28 cellular contexts compared by ENCODE assay signal in the genomic region with DNA sequence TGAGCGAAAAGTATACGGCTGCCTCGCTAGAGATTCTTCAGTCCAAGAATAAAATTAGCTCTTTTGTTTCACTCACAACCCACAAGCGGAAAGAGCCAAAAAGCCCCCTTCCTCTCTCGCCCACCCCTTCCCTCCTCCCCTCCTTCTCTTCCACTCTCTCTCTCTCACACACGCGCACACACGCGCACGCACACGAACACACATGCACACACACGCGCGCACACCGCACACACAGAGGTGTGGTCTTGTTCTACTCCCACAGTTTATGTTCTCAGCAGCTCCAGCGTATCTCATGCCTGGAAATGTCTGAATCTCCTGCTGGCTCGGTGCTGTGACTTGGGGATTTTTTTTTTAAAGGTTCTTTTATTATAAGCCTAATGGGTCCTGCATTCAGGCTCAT.
DNase-seq lines count a peak whose midpoint lies in the region; ATAC-seq lines count a peak whose summit lies in the region.
"Had no signal": no experiment of that assay in that cellular context is flagged by ENCODE, and none has a peak within 500 bp of the region (broad histone marks: within the 10 kb centered on the region; RNA-seq: fewer than 3 reads in every experiment).

No MANE protein-coding gene starts in this region.

- no peaks in the 10 kb centered on the region for H3K79me1 ChIP-seq in neuronal stem cell (ENCODE audit: low read depth, low read length)

- H3K4ac ChIP-seq in neuronal stem cell (ENCODE audit: low read length) = no peak overlapping the region

- H3K9ac ChIP-seq in neuronal stem cell (ENCODE audit: low read depth, low read length, poor library complexity) = no peak overlapping the region

- no peak overlapping the region for H3K14ac ChIP-seq in neuronal stem cell (ENCODE audit: low read length)

- in situ Hi-C loops in HAP-1 (cut with MboI; ENCODE audit: low sequenced_read_pairs) = no loop called here

- H2BK120ac ChIP-seq in neuronal stem cell (ENCODE audit: low read depth, low read length) = no peak overlapping the region

- H3K4me3 Mint-ChIP-seq in activated T-cell treated with anti-CD3 and anti-CD28 coated beads, Interleukin-2, amount 50 U/mL, for 4 hours = peak overlapping the region; percentile 12
- peak overlapping the region in 5 of 8 donors; percentile 4 to 63 (median 27) for H3K4me3 Mint-ChIP-seq in CD4-positive, alpha-beta memory T cell
- peak overlapping the region; percentile 40 for H3K4me3 Mint-ChIP-seq in activated naive CD8-positive, alpha-beta T cell treated with anti-CD3 and anti-CD28 coated beads, Interleukin-2, amount 50 U/mL, for 24 hours
- H3K4me3 Mint-ChIP-seq: HFFc6 had no signal

- H3K9me3 Mint-ChIP-seq in activated T-cell treated with anti-CD3 and anti-CD28 coated beads, Interleukin-2, amount 50 U/mL, for 4 hours = no peaks in the 10 kb centered on the region
- H3K9me3 Mint-ChIP-seq in CD4-positive, alpha-beta memory T cell = no peaks in the 10 kb centered on the region
- H3K9me3 Mint-ChIP-seq in activated naive CD8-positive, alpha-beta T cell treated with anti-CD3 and anti-CD28 coated beads, Interleukin-2, amount 50 U/mL, for 24 hours = no peaks in the 10 kb centered on the region
- H3K9me3 Mint-ChIP-seq: T-cell had no signal

- H2BK5ac ChIP-seq in neuronal stem cell (ENCODE audit: low read length) = no peak overlapping the region

- H4K91ac ChIP-seq in neuronal stem cell (ENCODE audit: low read depth, low read length, poor library complexity) = no peak overlapping the region

- H3K4me1 ChIP-seq in CD4-positive, alpha-beta memory T cell (ENCODE audit: insufficient read depth, low read length) = peaks cover 5% of the 10 kb centered on the region
- peaks cover 4 to 15% of the 10 kb centered on the region in 2 donors for H3K4me1 ChIP-seq in neuronal stem cell (ENCODE audit: control insufficient read depth in 2 of 2, insufficient read depth in 1 of 2, low read depth in 1 of 2, low read length in 2 of 2)
- no peaks in the 10 kb centered on the region for H3K4me1 ChIP-seq in HAP-1
- H3K4me1 ChIP-seq: A549, gastrocnemius medialis, left lung, sigmoid colon, SJSA1, vagina had no signal

- H3K27ac Mint-ChIP-seq in CD4-positive, alpha-beta memory T cell = no peak overlapping the region
- H3K27ac Mint-ChIP-seq in activated naive CD8-positive, alpha-beta T cell treated with anti-CD3 and anti-CD28 coated beads, Interleukin-2, amount 50 U/mL, for 24 hours = no peak overlapping the region
- H3K27ac Mint-ChIP-seq: HFFc6, progenitor cell of endocrine pancreas, T-cell had no signal

- H2BK12ac ChIP-seq in neuronal stem cell (ENCODE audit: low read length) = no peak overlapping the region

- H3K4me1 Mint-ChIP-seq in activated T-cell treated with anti-CD3 and anti-CD28 coated beads, Interleukin-2, amount 50 U/mL, for 4 hours (ENCODE audit: low read depth) = peaks cover 6% of the 10 kb centered on the region
- H3K4me1 Mint-ChIP-seq in CD4-positive, alpha-beta memory T cell = peaks cover 4 to 14% (median 10%) of the 10 kb centered on the region in 4 donors
- H3K4me1 Mint-ChIP-seq in activated naive CD8-positive, alpha-beta T cell treated with anti-CD3 and anti-CD28 coated beads, Interleukin-2, amount 50 U/mL, for 24 hours = peaks cover 11% of the 10 kb centered on the region

- no peak overlapping the region for H3K4me3 ChIP-seq in CD4-positive, alpha-beta memory T cell (ENCODE audit: low read length in 2 of 2)
- no peak overlapping the region for H3K4me3 ChIP-seq in neuronal stem cell (ENCODE audit: low read length in 2 of 2)
- H3K4me3 ChIP-seq in MG63 = no peak overlapping the region
- H3K4me3 ChIP-seq in HAP-1 = no peak overlapping the region
- H3K4me3 ChIP-seq: A549, gastrocnemius medialis, left lung, sigmoid colon, SJSA1, thoracic aorta, vagina had no signal

- intact Hi-C loops in CD4-positive, alpha-beta memory T cell (cut with micrococcal nuclease) = no loop called here

- H2BK15ac ChIP-seq in neuronal stem cell (ENCODE audit: low read length) = no peak overlapping the region

- no peak overlapping the region for H3K4me2 ChIP-seq in neuronal stem cell (ENCODE audit: insufficient read depth, low read length, poor library complexity, severe bottlenecking)
- H3K4me2 ChIP-seq: A549 had no signal

- peak overlapping the region; percentile 84 for H3K18ac ChIP-seq in neuronal stem cell (ENCODE audit: low read length)

- no peaks in the 10 kb centered on the region for H3K36me3 ChIP-seq in CD4-positive, alpha-beta memory T cell (ENCODE audit: insufficient read depth, low read length)
- H3K36me3 ChIP-seq in neuronal stem cell (replicated peaks in 1 of 2; ENCODE audit: control insufficient read depth in 2 of 2, insufficient read depth in 2 of 2, low read length in 2 of 2) (peaks cover 0 to 2% of the 10 kb centered on the region in 2 donors), MG63 (no peaks in the 10 kb centered on the region), HAP-1 (replicated peaks) (no peaks in the 10 kb centered on the region)
- H3K36me3 ChIP-seq: BE2C, gastrocnemius medialis, left lung, neutrophil, sigmoid colon, SJSA1, thoracic aorta, vagina had no signal

- peaks cover 9% of the 10 kb centered on the region for H3K27me3 Mint-ChIP-seq in activated T-cell treated with anti-CD3 and anti-CD28 coated beads, Interleukin-2, amount 50 U/mL, for 4 hours (ENCODE audit: low read depth)
- peaks cover 2 to 3% of the 10 kb centered on the region in 2 donors for H3K27me3 Mint-ChIP-seq in CD4-positive, alpha-beta memory T cell
- H3K27me3 Mint-ChIP-seq in activated naive CD8-positive, alpha-beta T cell treated with anti-CD3 and anti-CD28 coated beads, Interleukin-2, amount 50 U/mL, for 24 hours = peaks cover 4% of the 10 kb centered on the region

- H3K9me3 ChIP-seq in CD4-positive, alpha-beta memory T cell (ENCODE audit: control insufficient read depth in 1 of 2, low read length in 2 of 2) = no peaks in the 10 kb centered on the region
- H3K9me3 ChIP-seq in neuronal stem cell (replicated peaks in 1 of 2; ENCODE audit: control insufficient read depth in 2 of 2, insufficient read depth in 1 of 2, low read depth in 1 of 2, low read length in 2 of 2) = peaks cover 0 to 3% of the 10 kb centered on the region in 2 donors
- H3K9me3 ChIP-seq in MG63 = no peaks in the 10 kb centered on the region
- no peaks in the 10 kb centered on the region for H3K9me3 ChIP-seq in HAP-1
- H3K9me3 ChIP-seq: A549, BE2C, gastrocnemius medialis, left lung, neutrophil, sigmoid colon, thoracic aorta, vagina had no signal

- CTCF ChIA-PET in CD4-positive, alpha-beta memory T cell (lab: Charles Lee; ENCODE audit: partially characterized antibody) = interaction anchor here (1.6 kb wide), 1 partner anchor 8 kb away, joined by 6 read pairs; no protein-coding TSS in a partner anchor

- no peaks in the 10 kb centered on the region for H3K36me3 Mint-ChIP-seq in activated T-cell treated with anti-CD3 and anti-CD28 coated beads, Interleukin-2, amount 50 U/mL, for 4 hours (ENCODE audit: insufficient read depth)
- no peaks in the 10 kb centered on the region for H3K36me3 Mint-ChIP-seq in CD4-positive, alpha-beta memory T cell
- no peaks in the 10 kb centered on the region for H3K36me3 Mint-ChIP-seq in activated naive CD8-positive, alpha-beta T cell treated with anti-CD3 and anti-CD28 coated beads, Interleukin-2, amount 50 U/mL, for 24 hours (ENCODE audit: low read depth)
- H3K36me3 Mint-ChIP-seq: T-cell had no signal

- no peak overlapping the region for H3K23ac ChIP-seq in neuronal stem cell (ENCODE audit: low read depth, low read length, poor library complexity)

- POLR2A ChIA-PET in CD4-positive, alpha-beta memory T cell (lab: Charles Lee; ENCODE audit: partially characterized antibody) = no interaction called here

- H3K27ac ChIP-seq in CD4-positive, alpha-beta memory T cell (ENCODE audit: low read depth, low read length) = no peak overlapping the region
- no peak overlapping the region for H3K27ac ChIP-seq in neuronal stem cell (replicated peaks; ENCODE audit: low read length)
- H3K27ac ChIP-seq: A549, gastrocnemius medialis, HL-60, left lung, neutrophil, sigmoid colon, SJSA1, thoracic aorta, vagina had no signal

- H4K8ac ChIP-seq in neuronal stem cell (ENCODE audit: low read depth, low read length) = no peak overlapping the region

- no peak overlapping the region for H2AK5ac ChIP-seq in neuronal stem cell (ENCODE audit: low read depth, low read length)

- no peak overlapping the region for H2AFZ ChIP-seq in neuronal stem cell (ENCODE audit: low read length)

- 100% methylated on average over 6 of the region's 17 CpGs; no CpG with 5 or more reads in 1 of the 2 donors for whole genome bisulfite sequencing in neuronal stem cell (ENCODE audit: extremely low coverage in 2 of 2, insufficient read length in 2 of 2, insufficient replicate concordance in 1 of 2), 2 donors

- ATAC-seq in activated T-cell treated with anti-CD3 and anti-CD28 coated beads, Interleukin-2, amount 50 U/mL, for 4 hours = no peak
- peak; percentile 52 for ATAC-seq in activated naive CD8-positive, alpha-beta T cell treated with anti-CD3 and anti-CD28 coated beads, Interleukin-2, amount 50 U/mL, for 24 hours
- ATAC-seq: A549, gastrocnemius medialis, left lung had no signal

- no peak for DNase-seq in activated T-cell treated with anti-CD3 and anti-CD28 coated beads, Interleukin-2, amount 50 U/mL, for 4 hours
- DNase-seq in activated T-cell treated with anti-CD3 and anti-CD28 coated beads, Interleukin-2, amount 50 U/mL, for 48 hours = no peak
- no peak for DNase-seq in CD4-positive, alpha-beta memory T cell
- no peak for DNase-seq in activated naive CD8-positive, alpha-beta T cell treated with anti-CD3 and anti-CD28 coated beads, Interleukin-2, amount 50 U/mL, for 24 hours
- DNase-seq in neuronal stem cell (ENCODE audit: low spot score) (no peak), Kasumi-1 (lab: John Stamatoyannopoulos, UW) (no peak), MG63 (no peak), HAP-1 (ENCODE audit: low spot score in 2 of 2) (no peak)
- DNase-seq: BE2C, Calu3, gastrocnemius medialis, HFFc6, left lung, mesendoderm, MV-4-11, NCI-H146, NCI-H2107, NCI-H774, RPMI8226, sigmoid colon had no signal

- no peaks in the 10 kb centered on the region for H3K27me3 ChIP-seq in CD4-positive, alpha-beta memory T cell (ENCODE audit: insufficient read depth, low read length)
- H3K27me3 ChIP-seq in neuronal stem cell (ENCODE audit: control insufficient read depth in 3 of 3, insufficient read depth in 3 of 3, low read depth in 1 of 3, low read length in 3 of 3) = no peaks in the 10 kb centered on the region
- H3K27me3 ChIP-seq in MG63 = no peaks in the 10 kb centered on the region
- H3K27me3 ChIP-seq in HAP-1 (ENCODE audit: low read depth) = no peaks in the 10 kb centered on the region
- H3K27me3 ChIP-seq: BE2C, SJSA1 had no signal
